Comparison of ENCODE assay signal across 1 cellular context in the genomic region with DNA sequence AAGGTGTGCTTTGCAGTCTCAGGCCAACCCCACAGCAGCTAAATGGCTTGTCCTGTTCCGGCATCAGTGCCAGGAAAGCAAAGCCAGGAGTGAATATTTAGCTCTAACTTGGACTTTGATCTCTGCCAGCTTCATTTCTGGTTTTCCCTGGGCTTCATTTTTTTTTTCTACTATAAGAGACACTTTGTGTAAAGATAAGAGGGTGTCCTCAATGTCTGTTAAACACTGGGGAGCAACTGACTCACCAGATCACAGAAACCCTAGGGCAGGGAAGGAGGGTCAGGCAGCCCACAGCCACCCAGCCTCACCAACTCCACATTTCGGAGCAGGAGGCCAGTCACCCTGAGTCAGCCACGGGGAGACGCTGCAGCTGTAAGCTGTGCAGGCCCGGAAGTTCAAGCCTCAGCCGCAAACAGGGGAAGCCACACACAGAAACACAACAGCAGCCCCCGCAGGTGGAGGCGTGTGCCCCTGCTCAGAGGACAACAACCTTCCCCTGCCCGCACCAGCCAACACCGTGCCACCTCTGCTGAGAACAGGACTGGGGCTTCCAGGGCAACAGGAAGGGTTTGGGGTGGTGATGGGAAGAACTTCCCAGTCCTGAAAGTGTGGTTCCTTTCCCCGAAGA.
TF ChIP-seq lines count a peak whose summit lies in the region.

No MANE protein-coding gene starts in this region.

TF ChIP-seq in HepG2, 621 proteins besides CTCF, POLR2A, EP300 and RAD21 (continued from another document and continues in another):
- TF ChIP-seq E2F1 (CRISPR knock-in tag; IDR thresholded peaks at IDR 0.05) (no peak), KAT8 (CRISPR knock-in tag; IDR thresholded peaks at IDR 0.05) (peak; percentile 50; the same call in 1 of the 2 replicates), ZBTB25 (CRISPR knock-in tag; IDR thresholded peaks at IDR 0.05) (no peak), ATM (IDR thresholded peaks at IDR 0.05; ENCODE audit: borderline replicate concordance) (no peak), NR1H2 (CRISPR knock-in tag; IDR thresholded peaks at IDR 0.05; ENCODE audit: borderline replicate concordance, low read depth) (no peak), HIVEP1 (CRISPR knock-in tag; IDR thresholded peaks at IDR 0.05) (no peak), ZNF383 (CRISPR knock-in tag; IDR thresholded peaks at IDR 0.05; ENCODE audit: borderline replicate concordance) (no peak), BRD4 (CRISPR knock-in tag; IDR thresholded peaks at IDR 0.05) (peak; percentile 71; the same call in 1 of the 2 replicates), NFE2L1 (CRISPR knock-in tag; IDR thresholded peaks at IDR 0.05; ENCODE audit: borderline replicate concordance) (no peak), ZNF124 (CRISPR knock-in tag; IDR thresholded peaks at IDR 0.05) (no peak), ZNF484 (CRISPR knock-in tag; IDR thresholded peaks at IDR 0.05; ENCODE audit: borderline replicate concordance, low read depth) (no peak), ZNF674 (CRISPR knock-in tag; IDR thresholded peaks at IDR 0.05; ENCODE audit: low read depth) (no peak), ZNF709 (CRISPR knock-in tag; IDR thresholded peaks at IDR 0.05) (no peak), ZNF839 (CRISPR knock-in tag; IDR thresholded peaks at IDR 0.05; ENCODE audit: borderline replicate concordance) (no peak), ZNF34 (CRISPR knock-in tag; IDR thresholded peaks at IDR 0.05; ENCODE audit: borderline replicate concordance) (no peak), ZBTB43 (CRISPR knock-in tag; conservative IDR thresholded peaks at IDR 0.05) (no peak), XBP1 (CRISPR knock-in tag; IDR thresholded peaks at IDR 0.05) (no peak), ZBTB7A (CRISPR knock-in tag; IDR thresholded peaks at IDR 0.05) (0 out of 2 replicates have a peak, but pooled peaks have one; percentile 21), HNRNPL (IDR thresholded peaks at IDR 0.05; ENCODE audit: low read depth, low read length) (peak; percentile 93), ZNF564 (CRISPR knock-in tag; IDR thresholded peaks at IDR 0.05) (no peak), ZNF18 (CRISPR knock-in tag; IDR thresholded peaks at IDR 0.05; ENCODE audit: insufficient replicate concordance) (no peak), TBL1XR1 (IDR thresholded peaks at IDR 0.05; ENCODE audit: borderline replicate concordance, low read length, partially characterized antibody) (no peak), REL (CRISPR knock-in tag; conservative IDR thresholded peaks at IDR 0.05) (no peak), DZIP1 (CRISPR knock-in tag; IDR thresholded peaks at IDR 0.05) (no peak), ZNF747 (CRISPR knock-in tag; IDR thresholded peaks at IDR 0.05; ENCODE audit: borderline replicate concordance) (0 out of 2 replicates have a peak, but pooled peaks have one; percentile 18), ZNF460 (CRISPR knock-in tag; IDR thresholded peaks at IDR 0.05; ENCODE audit: borderline replicate concordance) (no peak), SRSF9 (IDR thresholded peaks at IDR 0.05; ENCODE audit: borderline replicate concordance, insufficient read depth, low read depth, low read length, poor library complexity, severe bottlenecking) (no peak), CCDC6 (CRISPR knock-in tag; IDR thresholded peaks at IDR 0.05) (no peak), PRMT3 (CRISPR knock-in tag; IDR thresholded peaks at IDR 0.05; ENCODE audit: borderline replicate concordance, low read depth) (no peak)
- TF ChIP-seq, protein P1, sequence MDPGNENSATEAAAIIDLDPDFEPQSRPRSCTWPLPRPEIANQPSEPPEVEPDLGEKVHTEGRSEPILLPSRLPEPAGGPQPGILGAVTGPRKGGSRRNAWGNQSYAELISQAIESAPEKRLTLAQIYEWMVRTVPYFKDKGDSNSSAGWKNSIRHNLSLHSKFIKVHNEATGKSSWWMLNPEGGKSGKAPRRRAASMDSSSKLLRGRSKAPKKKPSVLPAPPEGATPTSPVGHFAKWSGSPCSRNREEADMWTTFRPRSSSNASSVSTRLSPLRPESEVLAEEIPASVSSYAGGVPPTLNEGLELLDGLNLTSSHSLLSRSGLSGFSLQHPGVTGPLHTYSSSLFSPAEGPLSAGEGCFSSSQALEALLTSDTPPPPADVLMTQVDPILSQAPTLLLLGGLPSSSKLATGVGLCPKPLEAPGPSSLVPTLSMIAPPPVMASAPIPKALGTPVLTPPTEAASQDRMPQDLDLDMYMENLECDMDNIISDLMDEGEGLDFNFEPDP (CRISPR knock-in tag; conservative IDR thresholded peaks at IDR 0.05): 0 out of 2 replicates have a peak, but pooled peaks have one; percentile 88
- TF ChIP-seq, protein P2, sequence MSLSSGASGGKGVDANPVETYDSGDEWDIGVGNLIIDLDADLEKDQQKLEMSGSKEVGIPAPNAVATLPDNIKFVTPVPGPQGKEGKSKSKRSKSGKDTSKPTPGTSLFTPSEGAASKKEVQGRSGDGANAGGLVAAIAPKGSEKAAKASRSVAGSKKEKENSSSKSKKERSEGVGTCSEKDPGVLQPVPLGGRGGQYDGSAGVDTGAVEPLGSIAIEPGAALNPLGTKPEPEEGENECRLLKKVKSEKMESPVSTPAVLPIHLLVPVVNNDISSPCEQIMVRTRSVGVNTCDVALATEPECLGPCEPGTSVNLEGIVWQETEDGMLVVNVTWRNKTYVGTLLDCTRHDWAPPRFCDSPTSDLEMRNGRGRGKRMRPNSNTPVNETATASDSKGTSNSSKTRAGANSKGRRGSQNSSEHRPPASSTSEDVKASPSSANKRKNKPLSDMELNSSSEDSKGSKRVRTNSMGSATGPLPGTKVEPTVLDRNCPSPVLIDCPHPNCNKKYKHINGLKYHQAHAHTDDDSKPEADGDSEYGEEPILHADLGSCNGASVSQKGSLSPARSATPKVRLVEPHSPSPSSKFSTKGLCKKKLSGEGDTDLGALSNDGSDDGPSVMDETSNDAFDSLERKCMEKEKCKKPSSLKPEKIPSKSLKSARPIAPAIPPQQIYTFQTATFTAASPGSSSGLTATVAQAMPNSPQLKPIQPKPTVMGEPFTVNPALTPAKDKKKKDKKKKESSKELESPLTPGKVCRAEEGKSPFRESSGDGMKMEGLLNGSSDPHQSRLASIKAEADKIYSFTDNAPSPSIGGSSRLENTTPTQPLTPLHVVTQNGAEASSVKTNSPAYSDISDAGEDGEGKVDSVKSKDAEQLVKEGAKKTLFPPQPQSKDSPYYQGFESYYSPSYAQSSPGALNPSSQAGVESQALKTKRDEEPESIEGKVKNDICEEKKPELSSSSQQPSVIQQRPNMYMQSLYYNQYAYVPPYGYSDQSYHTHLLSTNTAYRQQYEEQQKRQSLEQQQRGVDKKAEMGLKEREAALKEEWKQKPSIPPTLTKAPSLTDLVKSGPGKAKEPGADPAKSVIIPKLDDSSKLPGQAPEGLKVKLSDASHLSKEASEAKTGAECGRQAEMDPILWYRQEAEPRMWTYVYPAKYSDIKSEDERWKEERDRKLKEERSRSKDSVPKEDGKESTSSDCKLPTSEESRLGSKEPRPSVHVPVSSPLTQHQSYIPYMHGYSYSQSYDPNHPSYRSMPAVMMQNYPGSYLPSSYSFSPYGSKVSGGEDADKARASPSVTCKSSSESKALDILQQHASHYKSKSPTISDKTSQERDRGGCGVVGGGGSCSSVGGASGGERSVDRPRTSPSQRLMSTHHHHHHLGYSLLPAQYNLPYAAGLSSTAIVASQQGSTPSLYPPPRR (CRISPR knock-in tag; IDR thresholded peaks at IDR 0.05; ENCODE audit: borderline replicate concordance): no peak; the same call in 1 of the 2 replicates
- TF ChIP-seq, protein P3, sequence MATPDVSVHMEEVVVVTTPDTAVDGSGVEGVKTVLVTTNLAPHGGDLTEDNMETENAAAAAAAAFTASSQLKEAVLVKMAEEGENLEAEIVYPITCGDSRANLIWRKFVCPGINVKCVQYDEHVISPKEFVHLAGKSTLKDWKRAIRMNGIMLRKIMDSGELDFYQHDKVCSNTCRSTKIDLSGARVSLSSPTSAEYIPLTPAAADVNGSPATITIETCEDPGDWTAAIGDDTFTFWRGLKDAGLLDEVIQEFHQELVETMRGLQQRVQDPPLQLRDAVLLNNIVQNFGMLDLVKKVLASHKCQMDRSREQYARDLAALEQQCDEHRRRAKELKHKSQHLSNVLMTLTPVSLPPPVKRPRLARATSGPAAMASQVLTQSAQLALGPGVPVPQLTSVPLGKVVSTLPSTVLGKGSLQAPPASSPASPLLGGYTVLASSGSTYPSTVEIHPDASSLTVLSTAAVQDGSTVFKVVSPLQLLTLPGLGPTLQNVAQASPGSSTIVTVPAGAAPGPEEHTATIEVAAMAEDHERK (CRISPR knock-in tag; IDR thresholded peaks at IDR 0.05; ENCODE audit: low read depth): no peak
- TF ChIP-seq, protein P4, sequence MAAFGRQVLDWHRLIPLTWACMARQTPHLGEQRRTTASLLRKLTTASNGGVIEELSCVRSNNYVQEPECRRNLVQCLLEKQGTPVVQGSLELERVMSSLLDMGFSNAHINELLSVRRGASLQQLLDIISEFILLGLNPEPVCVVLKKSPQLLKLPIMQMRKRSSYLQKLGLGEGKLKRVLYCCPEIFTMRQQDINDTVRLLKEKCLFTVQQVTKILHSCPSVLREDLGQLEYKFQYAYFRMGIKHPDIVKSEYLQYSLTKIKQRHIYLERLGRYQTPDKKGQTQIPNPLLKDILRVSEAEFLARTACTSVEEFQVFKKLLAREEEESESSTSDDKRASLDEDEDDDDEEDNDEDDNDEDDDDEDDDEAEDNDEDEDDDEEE (CRISPR knock-in tag; IDR thresholded peaks at IDR 0.05): no peak
- TF ChIP-seq, protein P5, sequence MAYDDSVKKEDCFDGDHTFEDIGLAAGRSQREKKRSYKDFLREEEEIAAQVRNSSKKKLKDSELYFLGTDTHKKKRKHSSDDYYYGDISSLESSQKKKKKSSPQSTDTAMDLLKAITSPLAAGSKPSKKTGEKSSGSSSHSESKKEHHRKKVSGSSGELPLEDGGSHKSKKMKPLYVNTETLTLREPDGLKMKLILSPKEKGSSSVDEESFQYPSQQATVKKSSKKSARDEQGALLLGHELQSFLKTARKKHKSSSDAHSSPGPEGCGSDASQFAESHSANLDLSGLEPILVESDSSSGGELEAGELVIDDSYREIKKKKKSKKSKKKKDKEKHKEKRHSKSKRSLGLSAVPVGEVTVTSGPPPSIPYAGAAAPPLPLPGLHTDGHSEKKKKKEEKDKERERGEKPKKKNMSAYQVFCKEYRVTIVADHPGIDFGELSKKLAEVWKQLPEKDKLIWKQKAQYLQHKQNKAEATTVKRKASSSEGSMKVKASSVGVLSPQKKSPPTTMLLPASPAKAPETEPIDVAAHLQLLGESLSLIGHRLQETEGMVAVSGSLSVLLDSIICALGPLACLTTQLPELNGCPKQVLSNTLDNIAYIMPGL (CRISPR knock-in tag; IDR thresholded peaks at IDR 0.05; ENCODE audit: borderline replicate concordance in 1 of 2, low read depth in 1 of 2): peak; percentile 56 to 83; a peak in 3 of 4 replicates
